ENCODE assay signal across 1 cellular context in genomic region chr13:108225440-108225839, GRCh38.
TF ChIP-seq lines count a peak whose summit lies in the region.

No MANE protein-coding gene starts in this region.

TF ChIP-seq in WTC11, 78 proteins besides CTCF, POLR2A, EP300 and RAD21 (continued from another document):
- TF ChIP-seq ZNF425 (CRISPR knock-in tag; conservative IDR thresholded peaks at IDR 0.05) (no peak), CREM (CRISPR knock-in tag; IDR thresholded peaks at IDR 0.05) (no peak), FOXK1 (CRISPR knock-in tag; IDR thresholded peaks at IDR 0.05) (no peak), ZNF423 (CRISPR knock-in tag; IDR thresholded peaks at IDR 0.05) (no peak), ZNF512 (CRISPR knock-in tag; IDR thresholded peaks at IDR 0.05; ENCODE audit: borderline replicate concordance) (no peak), ZNF138 (CRISPR knock-in tag; conservative IDR thresholded peaks at IDR 0.05) (no peak), PRRX2 (CRISPR knock-in tag; IDR thresholded peaks at IDR 0.05) (no peak), E2F5 (CRISPR knock-in tag; IDR thresholded peaks at IDR 0.05) (no peak), NR3C1 (CRISPR knock-in tag; conservative IDR thresholded peaks at IDR 0.05; ENCODE audit: low read depth) (no peak)
